ENCODE assay signal across 1 cellular context in genomic region chr2:38973266-38973665, GRCh38.
TF ChIP-seq lines count a peak whose summit lies in the region.

No MANE protein-coding gene starts in this region.

TF ChIP-seq in K562, 482 proteins besides CTCF, POLR2A, EP300 and RAD21 (continued from another document):
- TF ChIP-seq POLR2G (IDR thresholded peaks at IDR 0.05; ENCODE audit: low read depth, low read length) = no peak
TF ChIP-seq in K562: peak in this region for 2.
